In genomic region chr6:158145940-158146339, GRCh38 we compare ENCODE assay signal across 17 cellular contexts. TPM values are rescaled to one million over a fixed set of nuclear protein-coding genes. Genes with fewer than 3 reads are reported as not detected.
DNase-seq lines count a peak whose midpoint lies in the region; ATAC-seq, FAIRE-seq and TF ChIP-seq lines count a peak whose summit lies in the region.
"Had no signal": no experiment of that assay in that cellular context is flagged by ENCODE, and none has a peak within 500 bp of the region (broad histone marks: within the 10 kb centered on the region; RNA-seq: fewer than 3 reads in every experiment).

No MANE protein-coding gene starts in this region.

- no peak overlapping the region for H3K27ac Mint-ChIP-seq in activated naive CD8-positive, alpha-beta T cell treated with anti-CD3 and anti-CD28 coated beads, Interleukin-2, amount 50 U/mL, for 24 hours
- H3K27ac Mint-ChIP-seq in type B pancreatic cell = no peak overlapping the region

- no peaks in the 10 kb centered on the region for H3K27me3 Mint-ChIP-seq in activated naive CD8-positive, alpha-beta T cell treated with anti-CD3 and anti-CD28 coated beads, Interleukin-2, amount 50 U/mL, for 24 hours
- H3K27me3 Mint-ChIP-seq in type B pancreatic cell = no peaks in the 10 kb centered on the region
- H3K27me3 Mint-ChIP-seq: CD4-positive, CD25-positive, alpha-beta regulatory T cell had no signal

- no peaks in the 10 kb centered on the region for H3K4me1 Mint-ChIP-seq in activated naive CD8-positive, alpha-beta T cell treated with anti-CD3 and anti-CD28 coated beads, Interleukin-2, amount 50 U/mL, for 24 hours
- no peaks in the 10 kb centered on the region for H3K4me1 Mint-ChIP-seq in type B pancreatic cell (ENCODE audit: unreplicated experiment)
- H3K4me1 Mint-ChIP-seq: CD4-positive, CD25-positive, alpha-beta regulatory T cell had no signal

- peaks cover 6% of the 10 kb centered on the region for H3K36me3 Mint-ChIP-seq in activated naive CD8-positive, alpha-beta T cell treated with anti-CD3 and anti-CD28 coated beads, Interleukin-2, amount 50 U/mL, for 24 hours (ENCODE audit: low read depth)
- H3K36me3 Mint-ChIP-seq in type B pancreatic cell = peaks cover 19% of the 10 kb centered on the region

- CTCF ChIA-PET in HEK293T (lab: Yijun Ruan, JAX) = interaction anchor here (1.8 kb wide), 1 partner anchor 11 kb away, joined by 5 read pairs; no protein-coding TSS in a partner anchor

- TF ChIP-seq CTCF in VCaP (conservative IDR thresholded peaks at IDR 0.05) (no peak), type B pancreatic cell (conservative IDR thresholded peaks at IDR 0.05) (no peak)

- H3K27ac ChIP-seq in VCaP = peak overlapping the region; percentile 63
- H3K27ac ChIP-seq: 22Rv1, BLaER1, GM23248 had no signal

- DNase-seq in frontal cortex (ENCODE audit: low spot score in 2 of 2) (no peak), kidney glomerular epithelial cell (lab: John Stamatoyannopoulos, UW) (peak; percentile 35), type B pancreatic cell (ENCODE audit: extremely low spot score, unreplicated experiment) (no peak), HEK293T (ENCODE audit: extremely low spot score) (no peak), activated gamma-delta T cell (lab: John Stamatoyannopoulos, UW) (no peak)
- DNase-seq in activated naive CD8-positive, alpha-beta T cell treated with anti-CD3 and anti-CD28 coated beads, Interleukin-2, amount 50 U/mL, for 24 hours = no peak
- DNase-seq: AML-193; CD4-positive, CD25-positive, alpha-beta regulatory T cell; DMS53; GM23248 had no signal

- POLR2A ChIA-PET in HEK293T (lab: Yijun Ruan, JAX) = no interaction called here

- H3K4me3 Mint-ChIP-seq in activated naive CD8-positive, alpha-beta T cell treated with anti-CD3 and anti-CD28 coated beads, Interleukin-2, amount 50 U/mL, for 24 hours = no peak overlapping the region
- H3K4me3 Mint-ChIP-seq in type B pancreatic cell = no peak overlapping the region
- H3K4me3 Mint-ChIP-seq: CD4-positive, CD25-positive, alpha-beta regulatory T cell had no signal

- FAIRE-seq in A204.1 (lab: Jason Lieb, UNC) = peak; percentile 76
- FAIRE-seq in frontal cortex (lab: Jason Lieb, UNC) = peak; percentile 62
- FAIRE-seq: GM12891, H54 had no signal

- no peaks in the 10 kb centered on the region for H3K9me3 Mint-ChIP-seq in activated naive CD8-positive, alpha-beta T cell treated with anti-CD3 and anti-CD28 coated beads, Interleukin-2, amount 50 U/mL, for 24 hours
- no peaks in the 10 kb centered on the region for H3K9me3 Mint-ChIP-seq in type B pancreatic cell
- H3K9me3 Mint-ChIP-seq: CD4-positive, CD25-positive, alpha-beta regulatory T cell had no signal

- no peak for ATAC-seq in activated naive CD8-positive, alpha-beta T cell treated with anti-CD3 and anti-CD28 coated beads, Interleukin-2, amount 50 U/mL, for 24 hours
- ATAC-seq: HCT116 had no signal

TF ChIP-seq in HEK293T, 16 proteins besides CTCF, POLR2A, EP300 and RAD21:
- TF ChIP-seq NFRKB (IDR thresholded peaks at IDR 0.05) (no peak), FOXM1 (IDR thresholded peaks at IDR 0.05; ENCODE audit: borderline replicate concordance) (no peak), TARDBP (IDR thresholded peaks at IDR 0.05) (no peak), FOXK2 (IDR thresholded peaks at IDR 0.05) (no peak), L3MBTL2 (conservative IDR thresholded peaks at IDR 0.05) (no peak), CTBP1 (IDR thresholded peaks at IDR 0.05; ENCODE audit: borderline replicate concordance) (no peak), FOXA1 (IDR thresholded peaks at IDR 0.05) (no peak)

RNA-seq across cellular contexts. Expression of gene SERAC1, which starts 22.1 kb away (rescaled TPM):
- total RNA-seq in frontal cortex (17.5 TPM), type B pancreatic cell (ENCODE audit: low replicate concordance) (11.2 and 12.4 TPM in 2 replicates)

RNA-seq across cellular contexts. Expression of gene GTF2H5, which starts 22.2 kb away (rescaled TPM):
- 20.0 TPM for total RNA-seq in frontal cortex
- total RNA-seq in type B pancreatic cell (ENCODE audit: low replicate concordance) = 27.3 and 29.9 TPM in 2 replicates
